ENCODE assay signal across 17 cellular contexts in the genomic region with DNA sequence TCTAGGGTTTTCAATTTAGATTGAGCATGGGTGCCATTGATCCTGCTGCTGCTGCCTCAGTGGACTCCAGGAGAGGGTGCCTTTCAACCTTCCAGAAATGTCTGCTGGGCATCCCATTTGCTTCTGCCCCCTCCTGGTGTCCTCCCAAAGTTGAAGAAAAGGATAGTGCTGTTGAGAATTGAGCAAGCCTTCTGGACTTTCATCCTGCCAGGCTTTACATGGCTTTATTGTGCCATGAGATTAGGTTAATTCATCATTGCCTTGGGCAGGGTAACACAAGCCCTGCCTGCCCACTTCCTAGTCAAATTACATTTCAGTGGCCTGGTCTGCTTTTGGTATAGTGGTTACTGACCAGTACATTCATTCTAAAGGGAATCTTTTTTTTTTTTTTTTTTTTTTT. TPM values are rescaled to one million over a fixed set of nuclear protein-coding genes. Genes with fewer than 3 reads are reported as not detected.
A peak's percentile ranks its signal among the peaks of the same experiment; 100 is the strongest.
DNase-seq lines count a peak whose midpoint lies in the region; ATAC-seq and TF ChIP-seq lines count a peak whose summit lies in the region.
"Had no signal": no experiment of that assay in that cellular context is flagged by ENCODE, and none has a peak within 500 bp of the region (broad histone marks: within the 10 kb centered on the region; RNA-seq: fewer than 3 reads in every experiment).

No MANE protein-coding gene starts in this region.

- no peak overlapping the region for H2BK12ac ChIP-seq in mesenchymal stem cell (ENCODE audit: low read length in 2 of 2)

- no peak overlapping the region for H3K9ac ChIP-seq in mesenchymal stem cell (ENCODE audit: low read length)
- H3K9ac ChIP-seq: BLaER1, GM23248 had no signal

- H3K36me3 Mint-ChIP-seq in natural killer cell treated with Interleukin-12 subunit alpha and Interleukin-12 subunit beta and Interleukin-15 and Interleukin-18, amount 100 ng/mL, for 72 hours = no peaks in the 10 kb centered on the region
- H3K36me3 Mint-ChIP-seq: CD8-positive, alpha-beta T cell had no signal

- no peaks in the 10 kb centered on the region for H3K27me3 ChIP-seq in mesenchymal stem cell (ENCODE audit: control insufficient read depth in 1 of 2, insufficient read depth in 1 of 2, low read length in 2 of 2)
- H3K27me3 ChIP-seq: BLaER1 had no signal

- H3K9me3 Mint-ChIP-seq in natural killer cell treated with Interleukin-12 subunit alpha and Interleukin-12 subunit beta and Interleukin-15 and Interleukin-18, amount 100 ng/mL, for 72 hours = no peaks in the 10 kb centered on the region
- H3K9me3 Mint-ChIP-seq: CD8-positive, alpha-beta T cell had no signal

- H3K27ac ChIP-seq in mesenchymal stem cell (ENCODE audit: low read length, poor library complexity, severe bottlenecking) = no peak overlapping the region
- H3K27ac ChIP-seq: 22Rv1, BLaER1, GM23248 had no signal

- no peak for DNase-seq in AG09309 (ENCODE audit: low read depth)
- DNase-seq in SK-MEL-5 (ENCODE audit: low read depth, low spot score) = peak; percentile 18
- no peak for DNase-seq in epithelial cell of esophagus (ENCODE audit: low read depth)
- DNase-seq in mesenchymal stem cell = no peak
- no peak for DNase-seq in natural killer cell treated with Interleukin-12 subunit alpha and Interleukin-12 subunit beta and Interleukin-15 and Interleukin-18, amount 100 ng/mL, for 72 hours (ENCODE audit: low spot score)
- DNase-seq in sciatic nerve (ENCODE audit: low spot score) = no peak
- no peak for DNase-seq in GM13976 (ENCODE audit: low spot score)
- no peak for DNase-seq in epidermal melanocyte (ENCODE audit: insufficient read length, low spot score)
- DNase-seq: CD8-positive, alpha-beta T cell; DMS79; GM23248; NCI-H1105; NCI-H1694 treated with DMSO at 0.1 percent for 48 hours; NCI-H69; Right ventricle myocardium superior had no signal

- H3K4me2 ChIP-seq in mesenchymal stem cell (ENCODE audit: low read length, poor library complexity, severe bottlenecking) = no peak overlapping the region
- H3K4me2 ChIP-seq: BLaER1 had no signal

- H3K27ac Mint-ChIP-seq in natural killer cell treated with Interleukin-12 subunit alpha and Interleukin-12 subunit beta and Interleukin-15 and Interleukin-18, amount 100 ng/mL, for 72 hours = no peak overlapping the region
- H3K27ac Mint-ChIP-seq: CD8-positive, alpha-beta T cell had no signal

- no peak overlapping the region for H3K14ac ChIP-seq in mesenchymal stem cell (ENCODE audit: low read length in 2 of 2)

- H3K9me3 ChIP-seq in mesenchymal stem cell (ENCODE audit: control insufficient read depth, low read length) = peaks cover 8% of the 10 kb centered on the region

- peaks cover 0 to 10% of the 10 kb centered on the region in 2 donors for H3K27me3 Mint-ChIP-seq in natural killer cell treated with Interleukin-12 subunit alpha and Interleukin-12 subunit beta and Interleukin-15 and Interleukin-18, amount 100 ng/mL, for 72 hours

- no peak overlapping the region for H3K4ac ChIP-seq in mesenchymal stem cell (ENCODE audit: low read depth in 1 of 2, low read length in 2 of 2)

- no peak overlapping the region for H2BK15ac ChIP-seq in mesenchymal stem cell (ENCODE audit: low read depth, poor library complexity, severe bottlenecking)

- H3K4me3 Mint-ChIP-seq in natural killer cell treated with Interleukin-12 subunit alpha and Interleukin-12 subunit beta and Interleukin-15 and Interleukin-18, amount 100 ng/mL, for 72 hours = no peak overlapping the region
- H3K4me3 Mint-ChIP-seq: CD8-positive, alpha-beta T cell had no signal

- H3K4me1 ChIP-seq in mesenchymal stem cell (ENCODE audit: control insufficient read depth, insufficient read depth, low read depth, low read length) = peaks cover 15% of the 10 kb centered on the region

- H3K23ac ChIP-seq in mesenchymal stem cell (ENCODE audit: low read length in 2 of 2) = no peak overlapping the region

- H3K36me3 ChIP-seq in mesenchymal stem cell (ENCODE audit: control insufficient read depth in 1 of 2, insufficient read depth in 2 of 2, low read depth in 1 of 2, low read length in 2 of 2) = no peaks in the 10 kb centered on the region
- H3K36me3 ChIP-seq: BLaER1 had no signal

- no peak overlapping the region for H4K8ac ChIP-seq in mesenchymal stem cell (ENCODE audit: low read length)

- H3K4me3 ChIP-seq in AG09309 (ENCODE audit: control insufficient read depth, low read depth, low read length) = no peak overlapping the region
- H3K4me3 ChIP-seq in epithelial cell of esophagus (ENCODE audit: low read length) = no peak overlapping the region
- no peak overlapping the region for H3K4me3 ChIP-seq in mesenchymal stem cell (ENCODE audit: insufficient read depth in 1 of 2, low read depth in 1 of 2, low read length in 2 of 2)
- H3K4me3 ChIP-seq: BLaER1, GM23248 had no signal

- in situ Hi-C loops in SK-MEL-5 (cut with HindIII; ENCODE audit: low pct_unique_long_range_greater_than_20kb, low sequenced_read_pairs) (no loop called here), GM13976 (cut with MboI; ENCODE audit: low sequenced_read_pairs, unreplicated experiment) (no loop called here)

- H3K79me1 ChIP-seq in mesenchymal stem cell (replicated peaks; ENCODE audit: low read length, poor library complexity, severe bottlenecking) = peaks cover 5% of the 10 kb centered on the region

- peak overlapping the region; percentile 83 for H2AK5ac ChIP-seq in mesenchymal stem cell (ENCODE audit: low read length, severe bottlenecking)

- H3K4me1 Mint-ChIP-seq in natural killer cell treated with Interleukin-12 subunit alpha and Interleukin-12 subunit beta and Interleukin-15 and Interleukin-18, amount 100 ng/mL, for 72 hours (ENCODE audit: low read depth in 2 of 2) = no peaks in the 10 kb centered on the region

- intact Hi-C loops in sciatic nerve (cut with DNase I) = no loop called here

- peak; percentile 3 for TF ChIP-seq CTCF in AG09309 (IDR thresholded peaks at IDR 0.05; ENCODE audit: control insufficient read depth, insufficient read depth, low read depth, low read length, missing control alignments)
- peak; percentile 14 for TF ChIP-seq CTCF in epithelial cell of esophagus (IDR thresholded peaks at IDR 0.05; ENCODE audit: insufficient read depth, low read depth, low read length, missing control alignments)
- TF ChIP-seq CTCF in GM13976 (IDR thresholded peaks at IDR 0.05; ENCODE audit: borderline replicate concordance, control extremely low read depth, extremely low read depth, insufficient read depth, missing control alignments) = no peak

- H2BK5ac ChIP-seq in mesenchymal stem cell (ENCODE audit: low read depth, low read length, poor library complexity, severe bottlenecking) = no peak overlapping the region

- H2BK120ac ChIP-seq in mesenchymal stem cell (ENCODE audit: low read depth, low read length) = no peak overlapping the region

- ATAC-seq in natural killer cell treated with Interleukin-12 subunit alpha and Interleukin-12 subunit beta and Interleukin-15 and Interleukin-18, amount 100 ng/mL, for 72 hours = no peak
- ATAC-seq in sciatic nerve = no peak
- ATAC-seq: CD8-positive, alpha-beta T cell had no signal

- no peak overlapping the region for H3K18ac ChIP-seq in mesenchymal stem cell (ENCODE audit: low read depth in 1 of 2, low read length in 2 of 2)

- H4K91ac ChIP-seq in mesenchymal stem cell (ENCODE audit: low read length) = no peak overlapping the region

- H2AFZ ChIP-seq in mesenchymal stem cell (ENCODE audit: low read depth, low read length) = no peak overlapping the region
- H2AFZ ChIP-seq: GM23248 had no signal

RNA-seq across cellular contexts. Expression of a gene that starts 17.9 kb away (rescaled TPM):
- total RNA-seq in SK-MEL-5 (2014; rRNA removed; shearing (Covaris generic)) = 19.9 and 23.7 TPM in 2 replicates
- polyA plus RNA-seq in SK-MEL-5 (2015; cell fraction: cytosol; rRNA removed) = 8.7 and 14.8 TPM in 2 replicates
- 6.2 and 6.9 TPM in 2 replicates for polyA plus RNA-seq in SK-MEL-5 (2015; cell fraction: nucleus; rRNA removed)
- polyA plus RNA-seq in mesenchymal stem cell (2013, experiment 1 of 2) = 4.0 TPM
- polyA plus RNA-seq in mesenchymal stem cell (2013, experiment 2 of 2) = 3.9 TPM
- total RNA-seq in natural killer cell treated with Interleukin-12 subunit alpha and Interleukin-12 subunit beta and Interleukin-15 and Interleukin-18, amount 100 ng/mL, for 72 hours = 10 to 100 TPM; 26.6 to 62.3 TPM
- total RNA-seq in sciatic nerve = 31.1 TPM
